In genomic region chr19:52786464-52787354, GRCh38 we compare ENCODE assay signal across 1 cellular context.
TF ChIP-seq lines count a peak whose summit lies in the region.

Gene ZNF600 (minus strand): TSS chr19:52786791. CDS start chr19:52778888, 7,903 bp downstream.

TF ChIP-seq in GM12878, 131 proteins besides CTCF, POLR2A, EP300 and RAD21 (continued from another document):
- peak; percentile 39; the same call in 1 of the 2 replicates for TF ChIP-seq ATF7 (IDR thresholded peaks at IDR 0.05; ENCODE audit: low read depth)
- 0 out of 2 replicates have a peak, but pooled peaks have one; percentile 31 for TF ChIP-seq SMAD5 (IDR thresholded peaks at IDR 0.05; ENCODE audit: low read depth)
- peak; percentile 41; the same call in 1 of the 2 replicates for TF ChIP-seq MAX (IDR thresholded peaks at IDR 0.05; ENCODE audit: low read depth, low read length)
- peak; percentile 10; the same call in 1 of the 2 replicates for TF ChIP-seq SREBF2 (IDR thresholded peaks at IDR 0.05; ENCODE audit: low read length)
- TF ChIP-seq SIN3A (IDR thresholded peaks at IDR 0.05; ENCODE audit: low read depth, low read length): peak; percentile 67; the same call in 1 of the 2 replicates
- TF ChIP-seq MXI1 (IDR thresholded peaks at IDR 0.05; ENCODE audit: low read depth, low read length): peak; percentile 65; the same call in 1 of the 2 replicates
- 0 out of 2 replicates have a peak, but pooled peaks have one; percentile 15 for TF ChIP-seq TCF3 (IDR thresholded peaks at IDR 0.05; ENCODE audit: borderline replicate concordance, insufficient read depth, low read depth, low read length)
- peak in 1 of 2 experiments; percentile 67; a peak in 2 of 4 replicates for TF ChIP-seq BHLHE40 (IDR thresholded peaks at IDR 0.05; ENCODE audit: borderline replicate concordance in 1 of 2, low read depth in 2 of 2, low read length in 1 of 2)
- peak; percentile 49; the same call in 1 of the 2 replicates for TF ChIP-seq IKZF1 (conservative IDR thresholded peaks at IDR 0.05)
- 0 out of 2 replicates have a peak, but pooled peaks have one; percentile 14 for TF ChIP-seq CHD2 (IDR thresholded peaks at IDR 0.05; ENCODE audit: borderline replicate concordance, low read depth, low read length)
